20 cellular contexts compared by ENCODE assay signal in the genomic region with DNA sequence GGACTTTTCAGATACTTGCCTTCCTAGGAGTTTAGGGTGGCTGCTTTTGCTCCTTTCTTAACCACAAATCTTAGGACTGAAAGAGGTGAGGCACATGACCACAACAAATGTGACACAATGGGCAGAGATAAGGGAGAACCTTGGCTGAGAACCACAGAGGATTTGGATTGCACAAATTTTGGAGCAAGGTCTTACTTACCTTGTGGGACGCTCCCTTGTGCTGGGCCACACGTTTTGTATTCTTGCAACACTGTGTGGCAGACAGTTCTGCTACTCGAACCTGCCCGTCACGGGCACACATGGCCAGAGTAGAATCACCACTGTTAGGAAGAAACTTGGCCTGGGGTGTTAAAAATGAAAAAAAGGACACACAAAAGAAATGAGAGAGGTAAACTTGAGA. TPM values are rescaled to one million over a fixed set of nuclear protein-coding genes. Genes with fewer than 3 reads are reported as not detected.
A peak's percentile ranks its signal among the peaks of the same experiment; 100 is the strongest.
DNase-seq lines count a peak whose midpoint lies in the region; ATAC-seq and TF ChIP-seq lines count a peak whose summit lies in the region.
"Had no signal": no experiment of that assay in that cellular context is flagged by ENCODE, and none has a peak within 500 bp of the region (broad histone marks: within the 10 kb centered on the region; RNA-seq: fewer than 3 reads in every experiment).

No MANE protein-coding gene starts in this region.

- no peak for DNase-seq in activated naive CD4-positive, alpha-beta T cell treated with anti-CD3 and anti-CD28 coated beads, Interleukin-2, amount 50 U/mL, for 72 hours (ENCODE audit: low spot score in 2 of 2)
- DNase-seq in activated naive CD4-positive, alpha-beta T cell treated with anti-CD3 and anti-CD28 coated beads for 36 hours: no peak
- DNase-seq in GM23338 (ENCODE audit: low spot score) (no peak), adrenal gland (peak in 6 of 7 donors; percentile 61 to 84 (median 80)), mesenchymal stem cell (no peak), globus pallidus (ENCODE audit: low spot score) (no peak), hypothalamus (lab: John Stamatoyannopoulos, UW) (no peak)
- DNase-seq: BE2C; CD4-positive, CD25-positive, alpha-beta regulatory T cell; COR-L47; DMS 273 treated with DMSO at 0.1 percent for 48 hours; DND-41; NCI-H1436; NCI-H2029; NCI-H345; NCI-H526; PC-9 had no signal

- no peak for ATAC-seq in activated naive CD4-positive, alpha-beta T cell treated with anti-CD3 and anti-CD28 coated beads, Interleukin-2, amount 50 U/mL, for 72 hours
- ATAC-seq in GM23338: no peak

- H3K18ac ChIP-seq in mesenchymal stem cell (ENCODE audit: low read depth in 1 of 2, low read length in 2 of 2): no peak overlapping the region

- H2BK12ac ChIP-seq in mesenchymal stem cell (ENCODE audit: low read length in 2 of 2): no peak overlapping the region

- no peaks in the 10 kb centered on the region for H3K9me3 Mint-ChIP-seq in activated naive CD4-positive, alpha-beta T cell treated with anti-CD3 and anti-CD28 coated beads, Interleukin-2, amount 50 U/mL, for 72 hours
- H3K9me3 Mint-ChIP-seq in activated naive CD4-positive, alpha-beta T cell treated with anti-CD3 and anti-CD28 coated beads for 36 hours: no peaks in the 10 kb centered on the region
- no peaks in the 10 kb centered on the region for H3K9me3 Mint-ChIP-seq in GM23338
- H3K9me3 Mint-ChIP-seq: CD4-positive, CD25-positive, alpha-beta regulatory T cell had no signal

- no peaks in the 10 kb centered on the region for H3K9me2 ChIP-seq in GM23338 (ENCODE audit: insufficient read depth)

- peaks cover 13% of the 10 kb centered on the region for H3K79me2 ChIP-seq in GM23338 (replicated peaks; ENCODE audit: insufficient read depth)

- peaks cover 18% of the 10 kb centered on the region for H3K4me1 Mint-ChIP-seq in activated naive CD4-positive, alpha-beta T cell treated with anti-CD3 and anti-CD28 coated beads for 36 hours (ENCODE audit: low read depth)
- no peaks in the 10 kb centered on the region; the same call in 2 of the 3 replicates for H3K4me1 Mint-ChIP-seq in GM23338

- H3K4me3 Mint-ChIP-seq in activated naive CD4-positive, alpha-beta T cell treated with anti-CD3 and anti-CD28 coated beads for 36 hours: no peak overlapping the region
- no peak overlapping the region for H3K4me3 Mint-ChIP-seq in GM23338
- H3K4me3 Mint-ChIP-seq: CD4-positive, CD25-positive, alpha-beta regulatory T cell had no signal

- TF ChIP-seq CTCF in GM23338 (conservative IDR thresholded peaks at IDR 0.05; ENCODE audit: low read depth in 2 of 2) (no peak), adrenal gland (IDR thresholded peaks at IDR 0.05) (no peak)

- no peaks in the 10 kb centered on the region for H3K4me1 ChIP-seq in GM23338 (ENCODE audit: insufficient read depth)
- peaks cover 5 to 24% of the 10 kb centered on the region in 2 donors for H3K4me1 ChIP-seq in adrenal gland (replicated peaks in 1 of 2)
- H3K4me1 ChIP-seq in mesenchymal stem cell (ENCODE audit: control insufficient read depth, insufficient read depth, low read depth, low read length): no peaks in the 10 kb centered on the region
- H3K4me1 ChIP-seq: BE2C had no signal

- CTCF ChIA-PET in activated naive CD4-positive, alpha-beta T cell treated with anti-CD3 and anti-CD28 coated beads for 36 hours (lab: Charles Lee): interaction anchor here (1.3 to 2.5 kb wide), 4 partner anchors 12 to 52 kb away, joined by 4 to 17 read pairs (median 8); no protein-coding TSS in a partner anchor

- H3K9ac ChIP-seq in mesenchymal stem cell (ENCODE audit: low read length): no peak overlapping the region

- no peaks in the 10 kb centered on the region for H3K27me3 Mint-ChIP-seq in activated naive CD4-positive, alpha-beta T cell treated with anti-CD3 and anti-CD28 coated beads for 36 hours (ENCODE audit: low read depth)
- H3K27me3 Mint-ChIP-seq in GM23338 (ENCODE audit: insufficient read depth, low read depth, poor library complexity): no peaks in the 10 kb centered on the region
- H3K27me3 Mint-ChIP-seq: CD4-positive, CD25-positive, alpha-beta regulatory T cell had no signal

- WGBS in adrenal gland, 4 donors: 40 to 64% (median 52%) methylated on average over 5 of the region's 5 CpGs
- 93% methylated on average over 5 of the region's 5 CpGs for WGBS in mesenchymal stem cell

- no peaks in the 10 kb centered on the region for H3K9me3 ChIP-seq in adrenal gland (replicated peaks in 1 of 3)
- no peaks in the 10 kb centered on the region for H3K9me3 ChIP-seq in mesenchymal stem cell (ENCODE audit: control insufficient read depth, low read length)
- H3K9me3 ChIP-seq: BE2C had no signal

- no peak overlapping the region for H4K8ac ChIP-seq in mesenchymal stem cell (ENCODE audit: low read length)

- intact Hi-C loops in activated naive CD4-positive, alpha-beta T cell treated with anti-CD3 and anti-CD28 coated beads for 36 hours (cut with micrococcal nuclease): no loop called here
- intact Hi-C loops in adrenal gland (cut with DNase I): no loop called here

- no peak overlapping the region for H3K4ac ChIP-seq in mesenchymal stem cell (ENCODE audit: low read depth in 1 of 2, low read length in 2 of 2)

- no peaks in the 10 kb centered on the region for H3K27me3 ChIP-seq in GM23338 (ENCODE audit: insufficient read depth)
- no peaks in the 10 kb centered on the region for H3K27me3 ChIP-seq in adrenal gland
- H3K27me3 ChIP-seq in mesenchymal stem cell (ENCODE audit: control insufficient read depth in 1 of 2, insufficient read depth in 1 of 2, low read length in 2 of 2): no peaks in the 10 kb centered on the region
- H3K27me3 ChIP-seq: BE2C had no signal

- no peak overlapping the region for H3K4me3 ChIP-seq in GM23338
- H3K4me3 ChIP-seq in adrenal gland: no peak overlapping the region
- no peak overlapping the region for H3K4me3 ChIP-seq in mesenchymal stem cell (ENCODE audit: insufficient read depth in 1 of 2, low read depth in 1 of 2, low read length in 2 of 2)
- H3K4me3 ChIP-seq: PC-9 had no signal

- H3K23ac ChIP-seq in mesenchymal stem cell (ENCODE audit: low read length in 2 of 2): peak overlapping the region in 1 of 2 experiments; percentile 42

- no peak overlapping the region for H2BK120ac ChIP-seq in mesenchymal stem cell (ENCODE audit: low read depth, low read length)

- peaks cover 13 to 17% of the 10 kb centered on the region in 2 donors for H3K36me3 Mint-ChIP-seq in activated naive CD4-positive, alpha-beta T cell treated with anti-CD3 and anti-CD28 coated beads, Interleukin-2, amount 50 U/mL, for 72 hours
- peaks cover 39% of the 10 kb centered on the region for H3K36me3 Mint-ChIP-seq in activated naive CD4-positive, alpha-beta T cell treated with anti-CD3 and anti-CD28 coated beads for 36 hours (ENCODE audit: low read depth)
- peaks cover 53% of the 10 kb centered on the region for H3K36me3 Mint-ChIP-seq in GM23338 (ENCODE audit: low read depth)

- no peak overlapping the region for H2BK15ac ChIP-seq in mesenchymal stem cell (ENCODE audit: low read depth, poor library complexity, severe bottlenecking)

- peaks cover 30% of the 10 kb centered on the region for H4K20me1 ChIP-seq in GM23338 (replicated peaks; ENCODE audit: insufficient read depth)

- TF ChIP-seq POLR2A in adrenal gland (IDR thresholded peaks at IDR 0.05): no peak

- peaks cover 25% of the 10 kb centered on the region for H3K79me1 ChIP-seq in mesenchymal stem cell (replicated peaks; ENCODE audit: low read length, poor library complexity, severe bottlenecking)

- no peak overlapping the region for H3K4me2 ChIP-seq in GM23338
- no peak overlapping the region for H3K4me2 ChIP-seq in mesenchymal stem cell (ENCODE audit: low read length, poor library complexity, severe bottlenecking)
- H3K4me2 ChIP-seq: PC-9 had no signal

- H3K27ac Mint-ChIP-seq in activated naive CD4-positive, alpha-beta T cell treated with anti-CD3 and anti-CD28 coated beads, Interleukin-2, amount 50 U/mL, for 72 hours: peak overlapping the region; percentile 28 to 31
- no peak overlapping the region for H3K27ac Mint-ChIP-seq in activated naive CD4-positive, alpha-beta T cell treated with anti-CD3 and anti-CD28 coated beads for 36 hours
- H3K27ac Mint-ChIP-seq in GM23338: no peak overlapping the region

- H2BK5ac ChIP-seq in mesenchymal stem cell (ENCODE audit: low read depth, low read length, poor library complexity, severe bottlenecking): peak overlapping the region; percentile 26

- H3F3A ChIP-seq in GM23338 (replicated peaks; ENCODE audit: low read depth): peaks cover 8% of the 10 kb centered on the region; the same call in 1 of the 2 replicates

- H3K36me3 ChIP-seq in GM23338 (ENCODE audit: insufficient read depth): peaks cover 52% of the 10 kb centered on the region
- peaks cover 0 to 76% of the 10 kb centered on the region in 2 donors for H3K36me3 ChIP-seq in adrenal gland (replicated peaks in 1 of 2)
- peaks cover 22 to 96% of the 10 kb centered on the region in 2 experiments for H3K36me3 ChIP-seq in mesenchymal stem cell (ENCODE audit: control insufficient read depth in 1 of 2, insufficient read depth in 2 of 2, low read depth in 1 of 2, low read length in 2 of 2)

- no peak overlapping the region for H2AK5ac ChIP-seq in mesenchymal stem cell (ENCODE audit: low read length, severe bottlenecking)

- no peak overlapping the region for H3K14ac ChIP-seq in mesenchymal stem cell (ENCODE audit: low read length in 2 of 2)

- no peak overlapping the region for H2AFZ ChIP-seq in GM23338
- no peak overlapping the region for H2AFZ ChIP-seq in mesenchymal stem cell (ENCODE audit: low read depth, low read length)
- H2AFZ ChIP-seq: PC-9 had no signal

- H3K27ac ChIP-seq in GM23338 (ENCODE audit: low read depth): peak overlapping the region; percentile 26; the same call in 1 of the 2 replicates
- no peak overlapping the region for H3K27ac ChIP-seq in adrenal gland
- no peak overlapping the region for H3K27ac ChIP-seq in mesenchymal stem cell (ENCODE audit: low read length, poor library complexity, severe bottlenecking)
- H3K27ac ChIP-seq: PC-9, RWPE1 had no signal

- H4K91ac ChIP-seq in mesenchymal stem cell (ENCODE audit: low read length): no peak overlapping the region

RNA-seq across cellular contexts. Expression of gene DCAF8, which starts 23.9 kb away (rescaled TPM):
- 100 to 1,000 TPM; 124 to 170 TPM for total RNA-seq in activated naive CD4-positive, alpha-beta T cell treated with anti-CD3 and anti-CD28 coated beads, Interleukin-2, amount 50 U/mL, for 72 hours
- 100 to 1,000 TPM; 218 to 226 TPM for total RNA-seq in activated naive CD4-positive, alpha-beta T cell treated with anti-CD3 and anti-CD28 coated beads for 36 hours
- 84.4 and 104 TPM in 2 replicates for total RNA-seq in GM23338 (2014; rRNA removed; shearing (Covaris generic))
- polyA plus RNA-seq in GM23338 (2016; fragmentation: Nextera tagmentation; extraction: Ambion mirVana) (44.1 and 55.0 TPM in 2 replicates), adrenal gland (100 to 1,000 TPM in 2 of 3 donors, 10 to 100 TPM in 1; 78.9 to 140 (median 124) TPM)
- total RNA-seq in adrenal gland: 100 to 1,000 TPM in 6 of 8 donors, 10 to 100 TPM in 2; 64.3 to 162 (median 127) TPM
- 57.0 TPM for polyA plus RNA-seq in mesenchymal stem cell (2013, experiment 1 of 2)
- polyA plus RNA-seq in mesenchymal stem cell (2013, experiment 2 of 2): 58.2 TPM

RNA-seq across cellular contexts. Expression of gene PEA15, which starts 33.2 kb away (rescaled TPM):
- 10 to 100 TPM; 37.2 to 53.7 TPM for total RNA-seq in activated naive CD4-positive, alpha-beta T cell treated with anti-CD3 and anti-CD28 coated beads, Interleukin-2, amount 50 U/mL, for 72 hours
- total RNA-seq in activated naive CD4-positive, alpha-beta T cell treated with anti-CD3 and anti-CD28 coated beads for 36 hours: 10 to 100 TPM; 34.3 to 42.0 TPM
- total RNA-seq in GM23338 (2014; rRNA removed; shearing (Covaris generic)): 80.8 and 104 TPM in 2 replicates
- 60.3 and 66.6 TPM in 2 replicates for polyA plus RNA-seq in GM23338 (2016; fragmentation: Nextera tagmentation; extraction: Ambion mirVana)
- 100 to 1,000 TPM in 3 of 8 donors, 10 to 100 TPM in 5; 40.6 to 163 (median 90.0) TPM for total RNA-seq in adrenal gland
- 100 to 1,000 TPM; 120 to 445 (median 162) TPM for polyA plus RNA-seq in adrenal gland
- 323 TPM for polyA plus RNA-seq in mesenchymal stem cell (2013, experiment 1 of 2)
- polyA plus RNA-seq in mesenchymal stem cell (2013, experiment 2 of 2): 331 TPM

RNA-seq across cellular contexts. Expression of gene PEX19, which starts 46.5 kb away (rescaled TPM):
- 10 to 100 TPM; 44.8 to 74.9 TPM for total RNA-seq in activated naive CD4-positive, alpha-beta T cell treated with anti-CD3 and anti-CD28 coated beads, Interleukin-2, amount 50 U/mL, for 72 hours
- 10 to 100 TPM; 58.3 to 65.4 TPM for total RNA-seq in activated naive CD4-positive, alpha-beta T cell treated with anti-CD3 and anti-CD28 coated beads for 36 hours
- 56.7 and 84.9 TPM in 2 replicates for total RNA-seq in GM23338 (2014; rRNA removed; shearing (Covaris generic))
- polyA plus RNA-seq in GM23338 (2016; fragmentation: Nextera tagmentation; extraction: Ambion mirVana): 18.4 and 21.8 TPM in 2 replicates
- 100 to 1,000 TPM in 3 of 8 donors, 10 to 100 TPM in 5; 55.5 to 165 (median 88.6) TPM for total RNA-seq in adrenal gland
- 10 to 100 TPM; 15.5 to 89.1 (median 18.5) TPM for polyA plus RNA-seq in adrenal gland
- 25.8 TPM for polyA plus RNA-seq in mesenchymal stem cell (2013, experiment 1 of 2)
- 26.9 TPM for polyA plus RNA-seq in mesenchymal stem cell (2013, experiment 2 of 2)

RNA-seq across cellular contexts. Expression of gene CASQ1, which starts 48.0 kb away (rescaled TPM):
- not detected for total RNA-seq in activated naive CD4-positive, alpha-beta T cell treated with anti-CD3 and anti-CD28 coated beads, Interleukin-2, amount 50 U/mL, for 72 hours
- not detected for total RNA-seq in activated naive CD4-positive, alpha-beta T cell treated with anti-CD3 and anti-CD28 coated beads for 36 hours
- 1.2 and 2.8 TPM in 2 replicates for total RNA-seq in GM23338 (2014; rRNA removed; shearing (Covaris generic))
- polyA plus RNA-seq in GM23338 (2016; fragmentation: Nextera tagmentation; extraction: Ambion mirVana): 1.0 and 1.1 TPM in 2 replicates
- total RNA-seq in adrenal gland: 1 to 10 TPM in 1 of 8 donors, under 1 TPM in 1, not detected in 6; 0.11 to 1.6 TPM
- polyA plus RNA-seq in adrenal gland: under 1 TPM in 2 of 3 donors, not detected in 1; 0.16 to 0.17 TPM
- not detected for polyA plus RNA-seq in mesenchymal stem cell (2013, experiment 1 of 2)
- polyA plus RNA-seq in mesenchymal stem cell (2013, experiment 2 of 2): not detected
- total RNA-seq: CD4-positive, CD25-positive, alpha-beta regulatory T cell; HT-29; M059J; PC-9 had no signal
- polyA plus RNA-seq: CD4-positive, CD25-positive, alpha-beta regulatory T cell had no signal

Comparison
In these comparisons a context has a peak if more than half of its experiments do, and no peak if none do; other contexts are left out.
1. H3K27ac Mint-ChIP-seq: peak in activated naive CD4-positive, alpha-beta T cell treated with anti-CD3 and anti-CD28 coated beads, Interleukin-2, amount 50 U/mL, for 72 hours (2 of 2); none in activated naive CD4-positive, alpha-beta T cell treated with anti-CD3 and anti-CD28 coated beads for 36 hours (single experiment) and GM23338 (single experiment).
2. DNase-seq: peak in adrenal gland (6 of 7); none in activated naive CD4-positive, alpha-beta T cell treated with anti-CD3 and anti-CD28 coated beads, Interleukin-2, amount 50 U/mL, for 72 hours (0 of 2), activated naive CD4-positive, alpha-beta T cell treated with anti-CD3 and anti-CD28 coated beads for 36 hours (single experiment), GM23338 (single experiment), mesenchymal stem cell (single experiment), globus pallidus (single experiment) and hypothalamus (0 of 51).